ENCODE assay signal across 20 cellular contexts in genomic region chr5:123528059-123528458, GRCh38.
"Had no signal": no experiment of that assay in that cellular context is flagged by ENCODE, and none has a peak within 500 bp of the region (broad histone marks: within the 10 kb centered on the region; RNA-seq: fewer than 3 reads in every experiment).

No MANE protein-coding gene starts in this region.

- H3K36me3 Mint-ChIP-seq: memory B cell had no signal

- H3K9me3 ChIP-seq: sigmoid colon, thyroid gland had no signal

- H3K4me3 ChIP-seq: sigmoid colon, thyroid gland had no signal

- H3K27ac Mint-ChIP-seq: activated CD8-positive, alpha-beta T cell treated with anti-CD3 and anti-CD28 coated beads, Interleukin-2, amount 10 ng/mL, durations not matched to agents 7 days and 5 days; activated naive CD8-positive, alpha-beta T cell treated with anti-CD3 and anti-CD28 coated beads, Interleukin-2, amount 50 U/mL, for 24 hours; activated T-helper 1 cell treated with anti-CD3 and anti-CD28 coated beads, Interleukin-12 subunit alpha, Interleukin-12 subunit beta, Interleukin-2, Interleukin-4 antibody, amounts not matched to agents 30 ng/mL and 10 ng/mL and 1 ng/mL, durations not matched to agents 14 hours and 24 hours and 36 hours; naive thymus-derived CD4-positive, alpha-beta T cell had no signal

- H3K4me1 Mint-ChIP-seq: neural crest cell had no signal

- H3K27me3 ChIP-seq: foreskin keratinocyte, sigmoid colon, thyroid gland had no signal

- H3K27ac ChIP-seq: foreskin keratinocyte, sigmoid colon, thyroid gland, WERI-Rb-1 had no signal

- ATAC-seq: activated CD8-positive, alpha-beta T cell treated with anti-CD3 and anti-CD28 coated beads, Interleukin-2, amount 10 ng/mL, durations not matched to agents 7 days and 5 days; activated naive CD8-positive, alpha-beta T cell treated with anti-CD3 and anti-CD28 coated beads, Interleukin-2, amount 50 U/mL, for 24 hours; foreskin keratinocyte; naive thymus-derived CD4-positive, alpha-beta T cell had no signal

- H3K27me3 Mint-ChIP-seq: activated naive CD8-positive, alpha-beta T cell treated with anti-CD3 and anti-CD28 coated beads, Interleukin-2, amount 50 U/mL, for 24 hours; memory B cell; naive thymus-derived CD4-positive, alpha-beta T cell had no signal

- H3K4me3 Mint-ChIP-seq: activated CD8-positive, alpha-beta T cell treated with anti-CD3 and anti-CD28 coated beads, Interleukin-2, amount 10 ng/mL, durations not matched to agents 7 days and 5 days; activated naive CD8-positive, alpha-beta T cell treated with anti-CD3 and anti-CD28 coated beads, Interleukin-2, amount 50 U/mL, for 24 hours; activated T-helper 1 cell treated with anti-CD3 and anti-CD28 coated beads, Interleukin-12 subunit alpha, Interleukin-12 subunit beta, Interleukin-2, Interleukin-4 antibody, amounts not matched to agents 30 ng/mL and 10 ng/mL and 1 ng/mL, durations not matched to agents 14 hours and 24 hours and 36 hours; memory B cell; neural crest cell had no signal

- DNase-seq: activated CD4-positive, alpha-beta T cell treated with anti-CD3 and anti-CD28 coated beads, Interleukin-2, amount 50 U/mL, for 1 hour; activated CD4-positive, CD25-positive, alpha-beta regulatory T cell treated with anti-CD3 and anti-CD28 coated beads, Interleukin-2, amount 50 U/mL, for 72 hours; activated CD8-positive, alpha-beta T cell treated with anti-CD3 and anti-CD28 coated beads, Interleukin-2, amount 10 ng/mL, durations not matched to agents 7 days and 5 days; activated gamma-delta T cell; activated naive CD4-positive, alpha-beta T cell treated with anti-CD3 and anti-CD28 coated beads, Interleukin-2, amount 50 U/mL, for 16 hours; activated naive CD8-positive, alpha-beta T cell treated with anti-CD3 and anti-CD28 coated beads, Interleukin-2, amount 50 U/mL, for 24 hours; effector CD4-positive, alpha-beta T cell; foreskin keratinocyte; naive thymus-derived CD4-positive, alpha-beta T cell; occipital lobe; sigmoid colon; stimulated activated CD4-positive, alpha-beta T cell treated with anti-CD3 and anti-CD28 coated beads, Interleukin-4, amount 100 ng/mL, for 1 hour; stimulated activated naive CD4-positive, alpha-beta T cell treated with Interleukin-2 at 50 U/mL for 16 hours; substantia nigra; T-helper 1 cell; thyroid gland; WERI-Rb-1 had no signal

- H3K9me3 Mint-ChIP-seq: activated naive CD8-positive, alpha-beta T cell treated with anti-CD3 and anti-CD28 coated beads, Interleukin-2, amount 50 U/mL, for 24 hours; activated T-helper 1 cell treated with anti-CD3 and anti-CD28 coated beads, Interleukin-12 subunit alpha, Interleukin-12 subunit beta, Interleukin-2, Interleukin-4 antibody, amounts not matched to agents 30 ng/mL and 10 ng/mL and 1 ng/mL, durations not matched to agents 14 hours and 24 hours and 36 hours; memory B cell; neural crest cell had no signal

- H3K36me3 ChIP-seq: sigmoid colon, thyroid gland, WERI-Rb-1 had no signal
